In genomic region chr7:130732980-130733865, GRCh38 we compare ENCODE assay signal across 8 cellular contexts. TPM values are rescaled to one million over a fixed set of nuclear protein-coding genes. Genes with fewer than 3 reads are reported as not detected.
DNase-seq lines count a peak whose midpoint lies in the region; ATAC-seq and TF ChIP-seq lines count a peak whose summit lies in the region.

No MANE protein-coding gene starts in this region.

- H3K9me3 Mint-ChIP-seq in activated naive CD8-positive, alpha-beta T cell treated with anti-CD3 and anti-CD28 coated beads, Interleukin-2, amount 10 ng/mL, durations not matched to agents 7 days and 5 days, result peaks cover 4% of the 10 kb centered on the region
- H3K9me3 Mint-ChIP-seq in stimulated activated effector memory CD8-positive, alpha-beta T cell treated with anti-CD3 and anti-CD28 coated beads, Interleukin-12 subunit alpha, Interleukin-12 subunit beta, amount 100 ng/mL, for 72 hours, result no peaks in the 10 kb centered on the region

- ATAC-seq in activated naive CD8-positive, alpha-beta T cell treated with anti-CD3 and anti-CD28 coated beads, Interleukin-2, amount 10 ng/mL, durations not matched to agents 7 days and 5 days (ENCODE audit: low read depth), result peak; percentile 54
- peak; percentile 68 for ATAC-seq in stimulated activated effector memory CD8-positive, alpha-beta T cell treated with anti-CD3 and anti-CD28 coated beads, Interleukin-12 subunit alpha, Interleukin-12 subunit beta, amount 100 ng/mL, for 72 hours
- ATAC-seq in HG03025 (IDR thresholded peaks at IDR 0.05; ENCODE audit: low FRiP score, unreplicated experiment) (no peak), GM21367 (IDR thresholded peaks at IDR 0.05; ENCODE audit: unreplicated experiment) (no peak)

- H3K4me3 ChIP-seq in kidney epithelial cell (ENCODE audit: low read depth, low read length), result peak overlapping the region; percentile 61

- no peaks in the 10 kb centered on the region for H3K36me3 Mint-ChIP-seq in activated naive CD8-positive, alpha-beta T cell treated with anti-CD3 and anti-CD28 coated beads, Interleukin-2, amount 10 ng/mL, durations not matched to agents 7 days and 5 days
- H3K36me3 Mint-ChIP-seq in stimulated activated effector memory CD8-positive, alpha-beta T cell treated with anti-CD3 and anti-CD28 coated beads, Interleukin-12 subunit alpha, Interleukin-12 subunit beta, amount 100 ng/mL, for 72 hours, result no peaks in the 10 kb centered on the region

- peak overlapping the region; percentile 54 for H3K4me3 Mint-ChIP-seq in activated naive CD8-positive, alpha-beta T cell treated with anti-CD3 and anti-CD28 coated beads, Interleukin-2, amount 10 ng/mL, durations not matched to agents 7 days and 5 days
- peak overlapping the region; percentile 67 for H3K4me3 Mint-ChIP-seq in stimulated activated effector memory CD8-positive, alpha-beta T cell treated with anti-CD3 and anti-CD28 coated beads, Interleukin-12 subunit alpha, Interleukin-12 subunit beta, amount 100 ng/mL, for 72 hours

- no peaks in the 10 kb centered on the region for H3K36me3 ChIP-seq in kidney epithelial cell (ENCODE audit: control insufficient read depth, insufficient read depth, low read length)

- H3K27me3 ChIP-seq in kidney epithelial cell (ENCODE audit: control insufficient read depth, insufficient read depth, low read length), result peaks cover 13% of the 10 kb centered on the region

- H3K4me1 Mint-ChIP-seq in activated naive CD8-positive, alpha-beta T cell treated with anti-CD3 and anti-CD28 coated beads, Interleukin-2, amount 10 ng/mL, durations not matched to agents 7 days and 5 days, result peaks cover 12% of the 10 kb centered on the region
- peaks cover 5% of the 10 kb centered on the region for H3K4me1 Mint-ChIP-seq in stimulated activated effector memory CD8-positive, alpha-beta T cell treated with anti-CD3 and anti-CD28 coated beads, Interleukin-12 subunit alpha, Interleukin-12 subunit beta, amount 100 ng/mL, for 72 hours

- peak overlapping the region; percentile 50 for H3K27ac Mint-ChIP-seq in activated naive CD8-positive, alpha-beta T cell treated with anti-CD3 and anti-CD28 coated beads, Interleukin-2, amount 10 ng/mL, durations not matched to agents 7 days and 5 days
- no peak overlapping the region for H3K27ac Mint-ChIP-seq in stimulated activated effector memory CD8-positive, alpha-beta T cell treated with anti-CD3 and anti-CD28 coated beads, Interleukin-12 subunit alpha, Interleukin-12 subunit beta, amount 100 ng/mL, for 72 hours

- DNase-seq in NCI-H146 (lab: John Stamatoyannopoulos, UW) (peak; percentile 56), NCI-H146 treated with DMSO at 0.1 percent for 48 hours (lab: John Stamatoyannopoulos, UW; ENCODE audit: unreplicated experiment) (no peak), NCI-H69 (lab: John Stamatoyannopoulos, UW) (peak; percentile 82), kidney epithelial cell (ENCODE audit: low read depth) (no peak)
- DNase-seq in activated naive CD8-positive, alpha-beta T cell treated with anti-CD3 and anti-CD28 coated beads, Interleukin-2, amount 10 ng/mL, durations not matched to agents 7 days and 5 days, result peak; percentile 44
- peak in 1 of 2 donors; percentile 41 for DNase-seq in stimulated activated effector memory CD8-positive, alpha-beta T cell treated with anti-CD3 and anti-CD28 coated beads, Interleukin-12 subunit alpha, Interleukin-12 subunit beta, amount 100 ng/mL, for 72 hours (ENCODE audit: low spot score in 2 of 2)

- no peak for TF ChIP-seq CTCF in kidney epithelial cell (IDR thresholded peaks at IDR 0.05; ENCODE audit: insufficient read depth, low read length, poor library complexity, severe bottlenecking)

- H3K27me3 Mint-ChIP-seq in activated naive CD8-positive, alpha-beta T cell treated with anti-CD3 and anti-CD28 coated beads, Interleukin-2, amount 10 ng/mL, durations not matched to agents 7 days and 5 days, result peaks cover 86% of the 10 kb centered on the region

- POLR2A ChIA-PET in activated naive CD8-positive, alpha-beta T cell treated with anti-CD3 and anti-CD28 coated beads, Interleukin-2, amount 10 ng/mL, durations not matched to agents 7 days and 5 days (lab: Charles Lee), result interaction anchor here (0.5 kb wide), 1 partner anchor 342 kb away, joined by 3 read pairs; no protein-coding TSS in a partner anchor

RNA-seq across cellular contexts. Expression of gene KLF14, which starts 0.8 kb away (rescaled TPM):
- not detected for total RNA-seq in activated naive CD8-positive, alpha-beta T cell treated with anti-CD3 and anti-CD28 coated beads, Interleukin-2, amount 10 ng/mL, durations not matched to agents 7 days and 5 days
- total RNA-seq in kidney epithelial cell, result 0.07 TPM in 1 of 2 replicates, not detected in the other

RNA-seq across cellular contexts. Expression of gene TSGA13, which starts 46.9 kb away (rescaled TPM):
- not detected for total RNA-seq in activated naive CD8-positive, alpha-beta T cell treated with anti-CD3 and anti-CD28 coated beads, Interleukin-2, amount 10 ng/mL, durations not matched to agents 7 days and 5 days
- total RNA-seq in kidney epithelial cell, result not detected in 2 replicates

Comparison
In these comparisons a context has a peak if more than half of its experiments do, and no peak if none do; other contexts are left out.
1. DNase-seq: peak in NCI-H146 (single experiment), NCI-H69 (single experiment) and activated naive CD8-positive, alpha-beta T cell treated with anti-CD3 and anti-CD28 coated beads, Interleukin-2, amount 10 ng/mL, durations not matched to agents 7 days and 5 days (single experiment); none in NCI-H146 treated with DMSO at 0.1 percent for 48 hours (single experiment) and kidney epithelial cell (single experiment).
2. ATAC-seq: peak in activated naive CD8-positive, alpha-beta T cell treated with anti-CD3 and anti-CD28 coated beads, Interleukin-2, amount 10 ng/mL, durations not matched to agents 7 days and 5 days (single experiment) and stimulated activated effector memory CD8-positive, alpha-beta T cell treated with anti-CD3 and anti-CD28 coated beads, Interleukin-12 subunit alpha, Interleukin-12 subunit beta, amount 100 ng/mL, for 72 hours (single experiment); none in HG03025 (single experiment) and GM21367 (single experiment).